In genomic region chr15:98289747-98290146, GRCh38 we compare ENCODE assay signal across 21 cellular contexts.
DNase-seq lines count a peak whose midpoint lies in the region; ATAC-seq and TF ChIP-seq lines count a peak whose summit lies in the region.
"Had no signal": no experiment of that assay in that cellular context is flagged by ENCODE, and none has a peak within 500 bp of the region (broad histone marks: within the 10 kb centered on the region; RNA-seq: fewer than 3 reads in every experiment).

No MANE protein-coding gene starts in this region.

- intact Hi-C loops in left colon (cut with DNase I, micrococcal nuclease) = loop anchor here (10.0 kb wide), 1 partner anchor 385 kb away; no protein-coding TSS in a partner anchor
- intact Hi-C loops in vagina (cut with DNase I) = no loop called here

- H3K27me3 ChIP-seq in vagina = peaks cover 7% of the 10 kb centered on the region

- H3K27ac ChIP-seq in vagina = no peak overlapping the region
- H3K27ac ChIP-seq: 22Rv1, C4-2B, Peyer's patch, SJCRH30 had no signal

- no peaks in the 10 kb centered on the region for H3K36me3 ChIP-seq in vagina
- H3K36me3 ChIP-seq: Peyer's patch, SJCRH30 had no signal

- H3K4me3 ChIP-seq in vagina = no peak overlapping the region
- H3K4me3 ChIP-seq: GM12878, Peyer's patch, SJCRH30 had no signal

- peaks cover 8% of the 10 kb centered on the region for H3K4me1 ChIP-seq in vagina
- H3K4me1 ChIP-seq: SJCRH30 had no signal

- ATAC-seq in left colon (peak; percentile 94), HG02763 (IDR thresholded peaks at IDR 0.05; ENCODE audit: unreplicated experiment) (no peak)
- ATAC-seq: GM12878 had no signal

- no peak for TF ChIP-seq CTCF in vagina (IDR thresholded peaks at IDR 0.05)

- H3K9me3 ChIP-seq in vagina = no peaks in the 10 kb centered on the region
- H3K9me3 ChIP-seq: Peyer's patch, SJCRH30 had no signal

- DNase-seq in NCI-H748 (lab: John Stamatoyannopoulos, UW; ENCODE audit: unreplicated experiment) = peak; percentile 8
- no peak for DNase-seq in NCI-H748 treated with DMSO at 0.1 percent for 48 hours (lab: John Stamatoyannopoulos, UW)
- peak; percentile 16 for DNase-seq in NCI-H526 treated with DMSO at 0.1 percent for 48 hours (lab: John Stamatoyannopoulos, UW)
- DNase-seq in left colon = no peak
- DNase-seq in vagina (ENCODE audit: extremely low spot score in 2 of 2) = peak; percentile 37 to 55
- DNase-seq in nucleus accumbens (lab: John Stamatoyannopoulos, UW) = no peak
- DNase-seq in COLO829 (ENCODE audit: low spot score) = no peak
- DNase-seq: CD8-positive, alpha-beta memory T cell; KBM-7; NCI-H1105 treated with DMSO at 0.1 percent for 48 hours; NCI-H1694; NCI-H2081 treated with DMSO at 0.1 percent for 48 hours; NCI-H446; NCI-H69; Peyer's patch; SJCRH30; T-helper 1 cell had no signal

- TF ChIP-seq POLR2A in vagina (IDR thresholded peaks at IDR 0.05) = no peak

Comparison
In these comparisons a context has a peak if more than half of its experiments do, and no peak if none do; other contexts are left out.
1. DNase-seq: peak in NCI-H748 (single experiment), NCI-H526 treated with DMSO at 0.1 percent for 48 hours (single experiment) and vagina (2 of 2); none in NCI-H748 treated with DMSO at 0.1 percent for 48 hours (single experiment), left colon (0 of 2), nucleus accumbens (0 of 56) and COLO829 (single experiment).